In the genomic region with DNA sequence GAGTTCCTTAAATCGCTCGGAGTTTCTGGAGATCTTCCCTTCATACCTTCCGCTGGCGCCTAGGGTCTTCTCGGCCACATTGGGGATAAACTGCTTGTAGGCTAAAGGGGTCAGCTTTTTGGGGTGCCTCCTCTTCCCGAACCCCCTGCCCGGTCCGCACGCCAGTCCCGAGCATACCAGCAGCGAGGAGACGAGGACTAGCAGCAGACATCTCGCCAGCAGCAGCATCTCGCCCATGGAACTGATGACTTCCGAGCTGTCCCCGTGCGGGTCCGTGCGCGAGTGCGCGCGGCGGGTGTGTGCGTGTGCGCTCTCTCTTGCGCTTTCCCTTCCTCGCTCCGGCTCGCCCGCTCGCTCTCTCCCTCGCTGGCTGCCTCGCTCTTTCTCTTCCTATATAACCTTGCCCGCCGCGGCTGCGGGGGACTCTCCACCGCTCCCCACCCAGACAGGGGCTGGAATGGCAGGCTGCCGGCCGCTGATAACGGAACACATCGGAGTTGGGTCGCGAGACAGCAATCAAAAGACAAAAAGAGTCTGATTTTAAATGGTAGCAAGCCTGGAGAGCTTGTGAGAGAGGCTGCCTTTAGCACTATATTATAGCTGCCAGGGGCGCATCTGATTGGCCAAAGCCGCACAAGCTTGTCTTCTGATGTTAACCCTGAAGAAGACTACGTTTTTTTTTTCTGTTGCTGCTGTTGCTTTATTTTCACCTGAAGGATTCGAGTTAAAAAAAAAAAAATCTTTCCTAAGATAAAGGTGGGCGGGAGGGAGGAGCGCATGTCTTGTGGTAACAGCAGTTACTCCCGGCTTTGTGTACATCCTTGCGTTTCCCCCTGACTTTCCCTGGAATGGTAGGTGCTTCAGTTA, we compare ENCODE assay signal across 8 cellular contexts. TPM values are rescaled to one million over a fixed set of nuclear protein-coding genes. Genes with fewer than 3 reads are reported as not detected.
DNase-seq lines count a peak whose midpoint lies in the region; ATAC-seq, FAIRE-seq and TF ChIP-seq lines count a peak whose summit lies in the region.

SHH (minus strand) TSS at position 569 of the 867 bp plus-strand sequence; CDS start at position 228, 341 bp downstream.

- BruUV-seq in mammary epithelial cell (replicated peaks; lab: Mats Ljungman, UMichigan), result no TSS peak
- BruUV-seq in OCI-LY7 (replicated peaks; lab: Mats Ljungman, UMichigan), result no TSS peak

- no peaks in the 10 kb centered on the region for H3K9me2 ChIP-seq in OCI-LY7 (ENCODE audit: insufficient read depth, low read length)

- in situ Hi-C loops in mammary epithelial cell (cut with MboI; ENCODE audit: low sequenced_read_pairs in 2 of 2), result loop anchor here (10.0 to 25.0 kb wide), 4 partner anchors 650 to 1000 kb away; partner anchors contain the start of gene RNF32 (in 1 of the 2)

- peaks cover 48% of the 10 kb centered on the region for H3K27me3 ChIP-seq in mammary epithelial cell (ENCODE audit: insufficient read depth, low read length)
- peaks cover 5 to 97% (median 86%) of the 10 kb centered on the region in 7 donors for H3K27me3 ChIP-seq in spleen (replicated peaks in 1 of 7)

- H3K27ac ChIP-seq in HEK293 (ENCODE audit: extremely low read depth, low read depth, low read length) (no peak within 1 kb of the TSS), mammary epithelial cell (ENCODE audit: insufficient read depth, low read depth, low read length) (no peak within 1 kb of the TSS), spleen (no peak within 1 kb of the TSS), OCI-LY7 (ENCODE audit: low read depth, low read length, poor library complexity, severe bottlenecking) (no peak within 1 kb of the TSS)

- no peaks in the 10 kb centered on the region for H3K36me3 ChIP-seq in HEK293 (ENCODE audit: control insufficient read depth in 2 of 2, insufficient read depth in 1 of 2, low read length in 2 of 2)
- H3K36me3 ChIP-seq in mammary epithelial cell (ENCODE audit: insufficient read depth, low read length), result no peaks in the 10 kb centered on the region
- no peaks in the 10 kb centered on the region for H3K36me3 ChIP-seq in mucosa of descending colon (ENCODE audit: low read depth)
- no peaks in the 10 kb centered on the region for H3K36me3 ChIP-seq in spleen
- no peaks in the 10 kb centered on the region for H3K36me3 ChIP-seq in OCI-LY7 (ENCODE audit: insufficient read depth, low read length)

- WGBS in mammary epithelial cell (ENCODE audit: low coverage, missing lambda C conversion rate), result 3% methylated on average over 42 of the region's 53 CpGs
- 2 to 4% (median 3%) methylated on average over 48 to 53 of the region's 53 CpGs for WGBS in spleen, 5 donors

- no peak for TF ChIP-seq POLR2A in spleen (IDR thresholded peaks at IDR 0.05)

- POLR2A ChIA-PET in AG04449 (lab: Yijun Ruan, JAX), result interaction anchor here (0.6 kb wide), 1 partner anchor 794 kb away, joined by 3 read pairs; no protein-coding TSS in a partner anchor
- POLR2A ChIA-PET in HEK293 (lab: Yijun Ruan, JAX), result no interaction called here
- POLR2A ChIA-PET in OCI-LY7 (lab: Charles Lee), result no interaction called here

- DNase-seq in AG04449 (ENCODE audit: low read depth, low spot score) (no peak), mammary epithelial cell (no peak), mucosa of descending colon (peak in 2 of 3 donors; percentile 16 to 46), NCI-H446 (lab: John Stamatoyannopoulos, UW) (no peak), spleen (no peak), HTR-8/SVneo (ENCODE audit: insufficient read length, low spot score) (no peak), OCI-LY7 (ENCODE audit: low spot score) (no peak)

- CTCF ChIA-PET in AG04449 (lab: Yijun Ruan, JAX) (interaction anchor here (0.9 kb wide), 1 partner anchor 1005 kb away, joined by 3 read pairs; no protein-coding TSS in a partner anchor), HEK293 (lab: Yijun Ruan, JAX) (interaction anchor here (0.5 to 1.9 kb wide), 7 partner anchors 10 to 1309 kb away, joined by 3 to 10 read pairs (median 3); no protein-coding TSS in a partner anchor), mammary epithelial cell (lab: Charles Lee; ENCODE audit: low non-redundant PET) (no interaction called here), OCI-LY7 (lab: Charles Lee; ENCODE audit: unreplicated experiment) (no interaction called here)

- H3K4me2 ChIP-seq in mammary epithelial cell (ENCODE audit: insufficient read depth, low read depth, low read length), result peak within 1 kb of the TSS; percentile 87
- H3K4me2 ChIP-seq in OCI-LY7 (ENCODE audit: low read length), result no peak within 1 kb of the TSS

- TF ChIP-seq CTCF in AG04449 (IDR thresholded peaks at IDR 0.05; ENCODE audit: insufficient read depth, low read length, missing control alignments) (no peak), HEK293 (tag by site-specific recombination; IDR thresholded peaks at IDR 0.05) (no peak), mammary epithelial cell (conservative IDR thresholded peaks at IDR 0.05 in 1 of 2, IDR thresholded peaks at IDR 0.05 in 1 of 2; ENCODE audit: extremely low read depth in 1 of 2, insufficient read depth in 1 of 2, low read depth in 1 of 2, low read length in 2 of 2) (no peak), mucosa of descending colon (IDR thresholded peaks at IDR 0.05) (no peak), spleen (IDR thresholded peaks at IDR 0.05 in 8 of 11, conservative IDR thresholded peaks at IDR 0.05 in 3 of 11) (no peak), OCI-LY7 (conservative IDR thresholded peaks at IDR 0.05; ENCODE audit: low read length) (no peak)

- H3K9me3 ChIP-seq in HEK293 (ENCODE audit: control insufficient read depth, insufficient read depth, low read depth, low read length), result no peaks in the 10 kb centered on the region
- H3K9me3 ChIP-seq in mammary epithelial cell (replicated peaks; ENCODE audit: insufficient read depth, low read length), result no peaks in the 10 kb centered on the region
- no peaks in the 10 kb centered on the region for H3K9me3 ChIP-seq in mucosa of descending colon
- peaks cover 0 to under 1% (median 0%) of the 10 kb centered on the region in 8 donors for H3K9me3 ChIP-seq in spleen
- H3K9me3 ChIP-seq in OCI-LY7 (ENCODE audit: low read length), result no peaks in the 10 kb centered on the region

- peaks cover 2% of the 10 kb centered on the region; the same call in 1 of the 2 replicates for H3K4me1 ChIP-seq in HEK293 (ENCODE audit: control insufficient read depth, insufficient read depth, low read length)
- H3K4me1 ChIP-seq in mammary epithelial cell (ENCODE audit: insufficient read depth, low read length), result peaks cover 27% of the 10 kb centered on the region
- peaks cover 27% of the 10 kb centered on the region for H3K4me1 ChIP-seq in mucosa of descending colon (ENCODE audit: low read depth)
- H3K4me1 ChIP-seq in spleen, result peaks cover 12 to 63% (median 41%) of the 10 kb centered on the region in 6 donors
- no peaks in the 10 kb centered on the region for H3K4me1 ChIP-seq in OCI-LY7 (ENCODE audit: insufficient read depth, low read length, poor library complexity, severe bottlenecking)

- H3K4me3 ChIP-seq in AG04449 (ENCODE audit: low read depth, low read length) (peak within 1 kb of the TSS; percentile 29), HEK293 (ENCODE audit: low read depth, low read length) (peak within 1 kb of the TSS; percentile 45), mammary epithelial cell (replicated peaks in 1 of 3; ENCODE audit: insufficient read depth in 1 of 3, low read depth in 2 of 3, low read length in 3 of 3) (peak within 1 kb of the TSS; percentile 13 to 48 (median 30)), mucosa of descending colon (no peak within 1 kb of the TSS), spleen (peak within 1 kb of the TSS in 1 of 8 donors; percentile 40), OCI-LY7 (ENCODE audit: low read depth, low read length, poor library complexity, severe bottlenecking) (no peak within 1 kb of the TSS)

- no peak within 1 kb of the TSS for H3K9ac ChIP-seq in mammary epithelial cell (ENCODE audit: insufficient read depth, low read length)

- dilution Hi-C loops in mammary epithelial cell (cut with HindIII; ENCODE audit: low sequenced_read_pairs), result no loop called here

- H2AFZ ChIP-seq in mammary epithelial cell (ENCODE audit: low read depth, low read length) (peak within 1 kb of the TSS; percentile 47), OCI-LY7 (ENCODE audit: low read length) (no peak within 1 kb of the TSS)

- intact Hi-C loops in mammary epithelial cell (cut with micrococcal nuclease), result loop anchor here (5.0 to 10.0 kb wide), 2 partner anchors 345 to 833 kb away; partner anchors contain the start of gene RNF32
- intact Hi-C loops in mucosa of descending colon (cut with DNase I, micrococcal nuclease), result no loop called here
- intact Hi-C loops in spleen (cut with DNase I; ENCODE audit: low total_unique reads), result loop anchor here (10.0 kb wide), 1 partner anchor 663 kb away; no protein-coding TSS in a partner anchor
- intact Hi-C loops in OCI-LY7 (cut with micrococcal nuclease; ENCODE audit: unreplicated experiment), result no loop called here

- FAIRE-seq in HTR-8/SVneo (lab: Jason Lieb, UNC), result no peak

- no peak for ATAC-seq in mucosa of descending colon

- H4K20me1 ChIP-seq in mammary epithelial cell (ENCODE audit: insufficient read depth, low read length) (no peaks in the 10 kb centered on the region), OCI-LY7 (ENCODE audit: insufficient read depth, low read length) (no peaks in the 10 kb centered on the region)

- H3K79me2 ChIP-seq in mammary epithelial cell (ENCODE audit: insufficient read depth, low read length), result no peaks in the 10 kb centered on the region
- H3K79me2 ChIP-seq in OCI-LY7 (ENCODE audit: insufficient read depth, low read depth, low read length), result no peaks in the 10 kb centered on the region

TF ChIP-seq in HEK293, 187 proteins besides CTCF, POLR2A, EP300 and RAD21 (continues in another document):
- TF ChIP-seq ZBTB20 (tag by site-specific recombination; IDR thresholded peaks at IDR 0.05) (peak; percentile 30; the same call in 1 of the 2 replicates), KLF16 (tag by site-specific recombination; IDR thresholded peaks at IDR 0.05) (0 out of 2 replicates have a peak, but pooled peaks have one; percentile 9), ZBTB1 (tag by site-specific recombination; IDR thresholded peaks at IDR 0.05) (no peak)

RNA-seq across cellular contexts. Expression of gene SHH, which starts in this region (rescaled TPM):
- total RNA-seq in mammary epithelial cell, result not detected
- not detected for polyA plus RNA-seq in mammary epithelial cell
- not detected for polyA minus RNA-seq in mammary epithelial cell
- total RNA-seq in mucosa of descending colon, result 1 to 10 TPM; 2.4 to 9.6 (median 6.6) TPM
- not detected for total RNA-seq in spleen
- not detected for polyA plus RNA-seq in spleen
- total RNA-seq in OCI-LY7 (2014; rRNA removed; shearing (Covaris generic)), result not detected in 2 replicates
- not detected in 2 replicates for total RNA-seq in OCI-LY7 (2022)

Comparison
In these comparisons a context has a peak if more than half of its experiments do, and no peak if none do; other contexts are left out.
1. DNase-seq: peak in mucosa of descending colon (2 of 3); none in AG04449 (single experiment), mammary epithelial cell (single experiment), NCI-H446 (0 of 2), spleen (single experiment), HTR-8/SVneo (single experiment) and OCI-LY7 (single experiment).
2. H3K4me3 ChIP-seq: peak in AG04449 (single experiment), HEK293 (single experiment) and mammary epithelial cell (3 of 3); none in mucosa of descending colon (single experiment) and OCI-LY7 (single experiment).
3. CTCF ChIA-PET loops: an anchor here in AG04449 (0.9 kb wide) and HEK293 (0.5 to 1.9 kb wide); none called in mammary epithelial cell and OCI-LY7.
4. intact Hi-C loops: an anchor here in mammary epithelial cell (5.0 to 10.0 kb wide) and spleen (10.0 kb wide); none called in mucosa of descending colon and OCI-LY7.